Comparison of ENCODE assay signal across 21 cellular contexts in the genomic region with DNA sequence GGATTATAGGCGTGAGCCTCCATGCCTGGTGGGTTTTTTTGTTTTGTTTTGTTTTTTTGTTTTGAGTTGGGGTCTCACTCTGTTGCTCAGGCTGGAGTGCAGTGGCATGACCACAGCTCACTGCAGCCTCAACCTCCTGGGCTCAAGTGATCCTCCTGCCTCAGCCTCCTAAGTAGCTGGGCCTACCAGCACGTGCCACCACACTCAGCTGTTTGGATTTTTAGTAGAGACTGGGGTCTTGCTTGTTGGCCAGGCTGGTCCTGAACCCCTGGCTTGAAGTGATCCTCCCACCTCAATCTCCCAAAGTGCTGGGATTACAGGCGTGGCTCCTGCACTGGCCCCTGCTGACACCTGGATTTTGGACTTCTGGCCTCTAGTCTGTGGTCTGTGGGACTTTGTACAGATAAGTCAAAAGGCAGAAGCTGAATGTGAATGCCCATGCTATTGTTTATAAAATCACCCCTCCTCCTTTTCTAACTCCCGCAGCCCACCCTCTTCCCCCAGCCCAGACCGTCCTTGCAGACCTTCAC. TPM values are rescaled to one million over a fixed set of nuclear protein-coding genes. Genes with fewer than 3 reads are reported as not detected.
DNase-seq lines count a peak whose midpoint lies in the region; ATAC-seq, FAIRE-seq and TF ChIP-seq lines count a peak whose summit lies in the region.
"Had no signal": no experiment of that assay in that cellular context is flagged by ENCODE, and none has a peak within 500 bp of the region (broad histone marks: within the 10 kb centered on the region; RNA-seq: fewer than 3 reads in every experiment).

No MANE protein-coding gene starts in this region.

- H3K27ac ChIP-seq in BLaER1 (no peak overlapping the region), OCI-LY3 (ENCODE audit: low read length) (no peak overlapping the region), GM12878 (ENCODE audit: control insufficient read depth, insufficient read depth) (peak overlapping the region; percentile 92), ascending aorta (no peak overlapping the region)
- no peak overlapping the region for H3K27ac ChIP-seq in CD8-positive, alpha-beta memory T cell (ENCODE audit: low read depth, low read length)
- H3K27ac ChIP-seq: hepatocyte, prostate gland had no signal

- peaks cover 28 to 46% (median 29%) of the 10 kb centered on the region in 3 donors for H3K4me1 Mint-ChIP-seq in CD8-positive, alpha-beta memory T cell
- peaks cover 33% of the 10 kb centered on the region for H3K4me1 Mint-ChIP-seq in activated T-helper 1 cell treated with anti-CD3 and anti-CD28 coated beads, Interleukin-12 subunit alpha, Interleukin-12 subunit beta, Interleukin-2, Interleukin-4 antibody, amounts not matched to agents 30 ng/mL and 10 ng/mL and 1 ng/mL, durations not matched to agents 14 hours and 24 hours and 36 hours (ENCODE audit: low read depth)
- H3K4me1 Mint-ChIP-seq: endodermal cell had no signal

- ATAC-seq in GM12878: no peak
- ATAC-seq: SK-N-SH treated with all-trans-retinoic acid at 6 μM for 48 hours had no signal

- TF ChIP-seq EP300 in GM12878 (IDR thresholded peaks at IDR 0.05; ENCODE audit: borderline replicate concordance in 1 of 2, control insufficient read depth in 1 of 2, low read depth in 2 of 2, low read length in 2 of 2): no peak

- CTCF ChIA-PET in CD8-positive, alpha-beta memory T cell (lab: Charles Lee): interaction anchor here (0.7 to 3.4 kb wide), 7 partner anchors 17 to 730 kb away, joined by 3 to 29 read pairs (median 3); no protein-coding TSS in a partner anchor
- CTCF ChIA-PET in GM12878 (lab: Yijun Ruan, JAX): interaction anchor here (1.0 to 3.4 kb wide), 10 partner anchors 10 to 120 kb away, joined by 3 to 26 read pairs (median 6); no protein-coding TSS in a partner anchor

- H3K4me2 ChIP-seq in BLaER1 (peak overlapping the region; percentile 68), OCI-LY3 (ENCODE audit: low read length) (peak overlapping the region; percentile 95), GM12878 (ENCODE audit: control insufficient read depth, insufficient read depth) (peak overlapping the region; percentile 88)
- H3K4me2 ChIP-seq: hepatocyte, smooth muscle cell had no signal

- RAD21 ChIA-PET in GM12878 (lab: Charles Lee; ENCODE audit: unreplicated experiment): interaction anchor here (1.0 to 2.5 kb wide), 6 partner anchors 16 to 45 kb away, joined by 4 to 10 read pairs (median 7); no protein-coding TSS in a partner anchor

- peak overlapping the region in 5 of 7 donors; percentile 76 to 88 (median 82) for H3K4me3 Mint-ChIP-seq in CD8-positive, alpha-beta memory T cell
- no peak overlapping the region for H3K4me3 Mint-ChIP-seq in activated T-helper 1 cell treated with anti-CD3 and anti-CD28 coated beads, Interleukin-12 subunit alpha, Interleukin-12 subunit beta, Interleukin-2, Interleukin-4 antibody, amounts not matched to agents 30 ng/mL and 10 ng/mL and 1 ng/mL, durations not matched to agents 14 hours and 24 hours and 36 hours
- H3K4me3 Mint-ChIP-seq: endodermal cell had no signal

- H3K36me3 ChIP-seq in BLaER1 (peaks cover 34% of the 10 kb centered on the region), OCI-LY3 (replicated peaks; ENCODE audit: low read depth, low read length) (no peaks in the 10 kb centered on the region), GM12878 (ENCODE audit: control insufficient read depth in 2 of 2, insufficient read depth in 2 of 2, low read length in 1 of 2) (no peaks in the 10 kb centered on the region), ascending aorta (no peaks in the 10 kb centered on the region)
- peaks cover 21% of the 10 kb centered on the region for H3K36me3 ChIP-seq in CD8-positive, alpha-beta memory T cell (ENCODE audit: insufficient read depth, low read length)
- H3K36me3 ChIP-seq: prostate gland had no signal

- H3K27me3 Mint-ChIP-seq in CD8-positive, alpha-beta memory T cell: no peaks in the 10 kb centered on the region
- H3K27me3 Mint-ChIP-seq in activated T-helper 1 cell treated with anti-CD3 and anti-CD28 coated beads, Interleukin-12 subunit alpha, Interleukin-12 subunit beta, Interleukin-2, Interleukin-4 antibody, amounts not matched to agents 30 ng/mL and 10 ng/mL and 1 ng/mL, durations not matched to agents 14 hours and 24 hours and 36 hours (ENCODE audit: insufficient read depth): peaks cover 3% of the 10 kb centered on the region

- H3K9ac ChIP-seq in BLaER1: no peak overlapping the region; the same call in 1 of the 2 replicates
- peak overlapping the region; percentile 62; the same call in 1 of the 2 replicates for H3K9ac ChIP-seq in OCI-LY3 (ENCODE audit: low read length)
- H3K9ac ChIP-seq in GM12878 (ENCODE audit: control insufficient read depth, insufficient read depth, low read length): peak overlapping the region; percentile 77; the same call in 1 of the 2 replicates

- intact Hi-C loops in GM12878 (cut with micrococcal nuclease; ENCODE audit: unreplicated experiment): loop anchor here (1.0 to 2.0 kb wide), 3 partner anchors 17 to 30 kb away; partner anchors contain the start of genes CYBA and MVD
- intact Hi-C loops in posterior vena cava (cut with DNase I): no loop called here
- intact Hi-C loops in ascending aorta (cut with DNase I): no loop called here
- intact Hi-C loops in activated T-helper 1 cell treated with anti-CD3 and anti-CD28 coated beads, Interleukin-12 subunit alpha, Interleukin-12 subunit beta, Interleukin-2, Interleukin-4 antibody, amounts not matched to agents 30 ng/mL and 10 ng/mL and 1 ng/mL, durations not matched to agents 14 hours and 24 hours and 36 hours (cut with micrococcal nuclease): loop anchor here (1.0 kb wide), 1 partner anchor 17 kb away; the partner anchor contains the start of gene MVD

- no peaks in the 10 kb centered on the region for H3K79me2 ChIP-seq in OCI-LY3 (ENCODE audit: low read length)
- H3K79me2 ChIP-seq in GM12878 (ENCODE audit: control insufficient read depth, insufficient read depth, low read length): no peaks in the 10 kb centered on the region; the same call in 1 of the 2 replicates
- H3K79me2 ChIP-seq: hepatocyte had no signal

- in situ Hi-C loops in GM12878 (cut with MboI): no loop called here

- DNase-seq in CD8-positive, alpha-beta memory T cell: no peak
- DNase-seq in GM12878 (ENCODE audit: low read depth, low spot score): no peak
- DNase-seq in superior temporal gyrus (ENCODE audit: extremely low spot score): no peak
- DNase-seq in posterior vena cava (ENCODE audit: low spot score): no peak
- no peak for DNase-seq in ascending aorta (ENCODE audit: low spot score in 2 of 2)
- DNase-seq in activated T-helper 1 cell treated with anti-CD3 and anti-CD28 coated beads, Interleukin-12 subunit alpha, Interleukin-12 subunit beta, Interleukin-2, Interleukin-4 antibody, amounts not matched to agents 30 ng/mL and 10 ng/mL and 1 ng/mL, durations not matched to agents 14 hours and 24 hours and 36 hours (ENCODE audit: low spot score): no peak
- DNase-seq: NCI-H1417 treated with DMSO at 0.1 percent for 48 hours, NCI-H2171 treated with DMSO at 0.1 percent for 48 hours had no signal

- H3K36me3 Mint-ChIP-seq in CD8-positive, alpha-beta memory T cell: peaks cover 0 to 45% (median 0%) of the 10 kb centered on the region in 3 donors
- H3K36me3 Mint-ChIP-seq in activated T-helper 1 cell treated with anti-CD3 and anti-CD28 coated beads, Interleukin-12 subunit alpha, Interleukin-12 subunit beta, Interleukin-2, Interleukin-4 antibody, amounts not matched to agents 30 ng/mL and 10 ng/mL and 1 ng/mL, durations not matched to agents 14 hours and 24 hours and 36 hours (ENCODE audit: low read depth): peaks cover 8% of the 10 kb centered on the region

- H3K27ac Mint-ChIP-seq in CD8-positive, alpha-beta memory T cell: peak overlapping the region; percentile 54 to 98 (median 92)
- H3K27ac Mint-ChIP-seq in activated T-helper 1 cell treated with anti-CD3 and anti-CD28 coated beads, Interleukin-12 subunit alpha, Interleukin-12 subunit beta, Interleukin-2, Interleukin-4 antibody, amounts not matched to agents 30 ng/mL and 10 ng/mL and 1 ng/mL, durations not matched to agents 14 hours and 24 hours and 36 hours: no peak overlapping the region
- H3K27ac Mint-ChIP-seq: endodermal cell had no signal

- SMC1A ChIA-PET in GM12878 (lab: Charles Lee; ENCODE audit: uncharacterized antibody, unreplicated experiment): interaction anchor here (0.8 to 3.1 kb wide), 7 partner anchors 9 to 53 kb away, joined by 3 to 13 read pairs (median 4); partner anchors contain the start of gene MVD

- no peak overlapping the region for H3K4me3 ChIP-seq in BLaER1
- H3K4me3 ChIP-seq in CD8-positive, alpha-beta memory T cell (ENCODE audit: low read length): no peak overlapping the region
- H3K4me3 ChIP-seq in OCI-LY3 (ENCODE audit: low read length): peak overlapping the region; percentile 74
- H3K4me3 ChIP-seq in GM12878: peak overlapping the region; percentile 65
- H3K4me3 ChIP-seq in ascending aorta: no peak overlapping the region
- H3K4me3 ChIP-seq: hepatocyte, prostate gland, smooth muscle cell had no signal

- no peaks in the 10 kb centered on the region; the same call in 1 of the 2 replicates for H3K27me3 ChIP-seq in BLaER1
- no peaks in the 10 kb centered on the region for H3K27me3 ChIP-seq in CD8-positive, alpha-beta memory T cell (ENCODE audit: insufficient read depth, low read length, poor library complexity, severe bottlenecking)
- peaks cover 21% of the 10 kb centered on the region for H3K27me3 ChIP-seq in OCI-LY3 (ENCODE audit: low read depth, low read length)
- no peaks in the 10 kb centered on the region for H3K27me3 ChIP-seq in GM12878 (replicated peaks in 1 of 2; ENCODE audit: control insufficient read depth in 2 of 2, insufficient read depth in 2 of 2, low read length in 1 of 2)
- H3K27me3 ChIP-seq in ascending aorta: peaks cover 13% of the 10 kb centered on the region

- peaks cover 61% of the 10 kb centered on the region for H3K4me1 ChIP-seq in BLaER1
- peaks cover 43% of the 10 kb centered on the region for H3K4me1 ChIP-seq in CD8-positive, alpha-beta memory T cell (ENCODE audit: insufficient read depth, low read length)
- peaks cover 39% of the 10 kb centered on the region for H3K4me1 ChIP-seq in OCI-LY3 (ENCODE audit: low read length)
- peaks cover 37% of the 10 kb centered on the region for H3K4me1 ChIP-seq in GM12878 (ENCODE audit: control insufficient read depth, insufficient read depth, low read length)
- peaks cover 2 to 3% of the 10 kb centered on the region in 2 donors for H3K4me1 ChIP-seq in ascending aorta

- no peak for TF ChIP-seq RAD21 in GM12878 (IDR thresholded peaks at IDR 0.05; ENCODE audit: insufficient read depth, low read depth, low read length)

- no peaks in the 10 kb centered on the region for H3K9me3 ChIP-seq in BLaER1
- H3K9me3 ChIP-seq in CD8-positive, alpha-beta memory T cell (ENCODE audit: low read length): no peaks in the 10 kb centered on the region
- no peaks in the 10 kb centered on the region for H3K9me3 ChIP-seq in OCI-LY3 (ENCODE audit: insufficient read depth, low read length)
- no peaks in the 10 kb centered on the region for H3K9me3 ChIP-seq in GM12878 (replicated peaks; ENCODE audit: control insufficient read depth, insufficient read depth, low read length)
- H3K9me3 ChIP-seq in ascending aorta: no peaks in the 10 kb centered on the region
- H3K9me3 ChIP-seq: prostate gland had no signal

- FAIRE-seq in GM12878 (lab: Jason Lieb, UNC): no peak
- FAIRE-seq: keratinocyte, RCC 7860, TTC549 had no signal

- H2AFZ ChIP-seq in OCI-LY3 (ENCODE audit: low read depth, low read length): no peak overlapping the region
- peak overlapping the region; percentile 44; the same call in 1 of the 2 replicates for H2AFZ ChIP-seq in GM12878 (ENCODE audit: control insufficient read depth, low read depth, low read length)
- H2AFZ ChIP-seq: hepatocyte had no signal

- H4K20me1 ChIP-seq in BLaER1 (no peaks in the 10 kb centered on the region), OCI-LY3 (ENCODE audit: insufficient read depth, low read length) (no peaks in the 10 kb centered on the region), GM12878 (ENCODE audit: control insufficient read depth, insufficient read depth) (no peaks in the 10 kb centered on the region)

- POLR2A ChIA-PET in CD8-positive, alpha-beta memory T cell (lab: Charles Lee): interaction anchor here (0.6 to 2.2 kb wide), 6 partner anchors 25 to 60 kb away, joined by 3 to 9 read pairs (median 6); no protein-coding TSS in a partner anchor
- POLR2A ChIA-PET in GM12878 (lab: Charles Lee): interaction anchor here (0.7 to 2.5 kb wide), 7 partner anchors 9 to 110 kb away, joined by 3 to 12 read pairs (median 6); partner anchors contain the start of genes CYBA, MVD and ZC3H18

- TF ChIP-seq POLR2A in GM12878 (IDR thresholded peaks at IDR 0.05; ENCODE audit: low read depth, low read length): no peak

- BruUV-seq in GM12878 (replicated peaks; lab: Mats Ljungman, UMichigan): no TSS peak

- no peak for TF ChIP-seq CTCF in OCI-LY3 (IDR thresholded peaks at IDR 0.05; ENCODE audit: low read depth, low read length)
- TF ChIP-seq CTCF in GM12878 (IDR thresholded peaks at IDR 0.05 in 2 of 3, conservative IDR thresholded peaks at IDR 0.05 in 1 of 3; ENCODE audit: control insufficient read depth in 2 of 3, extremely low read depth in 1 of 3, insufficient read depth in 1 of 3, low read depth in 3 of 3, low read length in 3 of 3): no peak
- no peak for TF ChIP-seq CTCF in ascending aorta (IDR thresholded peaks at IDR 0.05)

- no peaks in the 10 kb centered on the region for H3K9me3 Mint-ChIP-seq in CD8-positive, alpha-beta memory T cell
- no peaks in the 10 kb centered on the region for H3K9me3 Mint-ChIP-seq in activated T-helper 1 cell treated with anti-CD3 and anti-CD28 coated beads, Interleukin-12 subunit alpha, Interleukin-12 subunit beta, Interleukin-2, Interleukin-4 antibody, amounts not matched to agents 30 ng/mL and 10 ng/mL and 1 ng/mL, durations not matched to agents 14 hours and 24 hours and 36 hours
- H3K9me3 Mint-ChIP-seq: activated T-helper 2 cell treated with anti-CD3 and anti-CD28 coated beads, Interferon-gamma antibody, Interleukin-2, Interleukin-4, amounts not matched to agents 10 μg/mL and 5 μg/mL and 100 μg/mL, durations not matched to agents 14 hours and 24 hours and 36 hours; endodermal cell had no signal

- WGBS in GM12878 (ENCODE audit: insufficient coverage, insufficient replicate concordance, low lambda C conversion rate, missing lambda C conversion rate): 76% methylated on average over 5 of the region's 5 CpGs

RNA-seq across cellular contexts. Expression of gene SNAI3, which starts 5.7 kb away (rescaled TPM):
- 1 to 10 TPM; 2.2 to 2.8 TPM for total RNA-seq in CD8-positive, alpha-beta memory T cell
- 13.5 TPM for polyA plus RNA-seq in CD8-positive, alpha-beta memory T cell
- total RNA-seq in GM12878 (2013; cell fraction: nucleolus; rRNA removed): 2.4 and 3.1 TPM in 2 replicates
- total RNA-seq in GM12878 (2014; rRNA removed) (4.7 and 6.5 TPM in 2 replicates), GM12878 (2014; rRNA removed; fragmentation: Illumina TruSeq; extraction: Trizol) (1.2 and 1.7 TPM in 2 replicates), GM12878 (2021) (5.7 and 7.4 TPM in 2 replicates), posterior vena cava (under 1 TPM; 0.43 to 0.56 TPM), ascending aorta (not detected)
- polyA plus RNA-seq in GM12878 (2011; ENCODE audit: low read depth): 1.5 TPM
- polyA plus RNA-seq in GM12878 (2011; rRNA removed) (0.53 and 1.5 TPM in 2 replicates), GM12878 (2014; fragmentation: Illumina TruSeq; extraction: Trizol) (0.10 and 1.4 TPM in 2 replicates), GM12878 (2014; fragmentation: Nextera tagmentation; extraction: Ambion mirVana) (under 1 TPM; 0.21 to 0.26 TPM), GM12878 (2014; rRNA removed) (4.3 and 6.6 TPM in 2 replicates), GM12878 (2016; fragmentation: Nextera tagmentation; extraction: Ambion mirVana) (1 to 10 TPM; 6.2 to 7.1 TPM)
- 2.0 and 3.2 TPM in 2 replicates for polyA plus RNA-seq in GM12878 (2011; cell fraction: cytosol; rRNA removed)
- polyA plus RNA-seq in GM12878 (2011; cell fraction: nucleus; rRNA removed): 4.2 TPM in 2 replicates
- polyA plus RNA-seq in GM12878 (2012): 2.6 and 2.8 TPM in 2 replicates
- polyA minus RNA-seq in GM12878 (2011; rRNA and poly(A)+ RNA removed): 1.1 and 2.2 TPM in 2 replicates
- polyA minus RNA-seq in GM12878 (2011; cell fraction: cytosol; rRNA and poly(A)+ RNA removed): 2.3 and 2.4 TPM in 2 replicates
- 0.97 and 2.1 TPM in 2 replicates for polyA minus RNA-seq in GM12878 (2011; cell fraction: nucleus; rRNA and poly(A)+ RNA removed)
- total RNA-seq in activated T-helper 1 cell treated with anti-CD3 and anti-CD28 coated beads, Interleukin-12 subunit alpha, Interleukin-12 subunit beta, Interleukin-2, Interleukin-4 antibody, amounts not matched to agents 30 ng/mL and 10 ng/mL and 1 ng/mL, durations not matched to agents 14 hours and 24 hours and 36 hours: 1.8 and 2.4 TPM in 2 replicates
- total RNA-seq: cerebellum, mammary epithelial cell had no signal
- polyA plus RNA-seq: keratinocyte had no signal

RNA-seq across cellular contexts. Expression of gene MVD, which starts 17.7 kb away (rescaled TPM):
- total RNA-seq in CD8-positive, alpha-beta memory T cell: 10 to 100 TPM; 58.0 to 59.7 TPM
- 25.6 TPM for polyA plus RNA-seq in CD8-positive, alpha-beta memory T cell
- total RNA-seq in GM12878 (2013; cell fraction: nucleolus; rRNA removed): 81.8 and 88.4 TPM in 2 replicates
- 101 and 104 TPM in 2 replicates for total RNA-seq in GM12878 (2014; rRNA removed)
- total RNA-seq in GM12878 (2014; rRNA removed; fragmentation: Illumina TruSeq; extraction: Trizol): 45.0 and 50.0 TPM in 2 replicates
- total RNA-seq in GM12878 (2021): 132 and 147 TPM in 2 replicates
- 21.0 TPM for polyA plus RNA-seq in GM12878 (2011; ENCODE audit: low read depth)
- 15.5 and 41.4 TPM in 2 replicates for polyA plus RNA-seq in GM12878 (2011; rRNA removed)
- 53.9 and 79.5 TPM in 2 replicates for polyA plus RNA-seq in GM12878 (2011; cell fraction: cytosol; rRNA removed)
- 293 and 318 TPM in 2 replicates for polyA plus RNA-seq in GM12878 (2011; cell fraction: nucleus; rRNA removed)
- polyA plus RNA-seq in GM12878 (2012): 91.8 and 107 TPM in 2 replicates
- polyA plus RNA-seq in GM12878 (2014; fragmentation: Illumina TruSeq; extraction: Trizol): 8.4 and 28.9 TPM in 2 replicates
- polyA plus RNA-seq in GM12878 (2014; fragmentation: Nextera tagmentation; extraction: Ambion mirVana): 1 to 10 TPM; 5.0 to 6.8 TPM
- polyA plus RNA-seq in GM12878 (2014; rRNA removed): 80.1 and 95.9 TPM in 2 replicates
- 10 to 100 TPM; 80.5 to 85.4 TPM for polyA plus RNA-seq in GM12878 (2016; fragmentation: Nextera tagmentation; extraction: Ambion mirVana)
- polyA minus RNA-seq in GM12878 (2011; rRNA and poly(A)+ RNA removed): 18.5 and 44.7 TPM in 2 replicates
- polyA minus RNA-seq in GM12878 (2011; cell fraction: cytosol; rRNA and poly(A)+ RNA removed): 25.0 and 33.1 TPM in 2 replicates
- 39.9 and 52.2 TPM in 2 replicates for polyA minus RNA-seq in GM12878 (2011; cell fraction: nucleus; rRNA and poly(A)+ RNA removed)
- 10 to 100 TPM; 21.6 to 22.6 TPM for total RNA-seq in posterior vena cava
- total RNA-seq in ascending aorta: 72.9 TPM
- total RNA-seq in activated T-helper 1 cell treated with anti-CD3 and anti-CD28 coated beads, Interleukin-12 subunit alpha, Interleukin-12 subunit beta, Interleukin-2, Interleukin-4 antibody, amounts not matched to agents 30 ng/mL and 10 ng/mL and 1 ng/mL, durations not matched to agents 14 hours and 24 hours and 36 hours: 88.8 and 90.0 TPM in 2 replicates

RNA-seq across cellular contexts. Expression of gene RNF166, which starts 25.6 kb away (rescaled TPM):
- total RNA-seq in CD8-positive, alpha-beta memory T cell: 10 to 100 TPM; 51.7 to 56.2 TPM
- 122 TPM for polyA plus RNA-seq in CD8-positive, alpha-beta memory T cell
- 28.0 and 31.3 TPM in 2 replicates for total RNA-seq in GM12878 (2013; cell fraction: nucleolus; rRNA removed)
- 23.3 and 26.4 TPM in 2 replicates for total RNA-seq in GM12878 (2014; rRNA removed)
- 5.2 and 6.4 TPM in 2 replicates for total RNA-seq in GM12878 (2014; rRNA removed; fragmentation: Illumina TruSeq; extraction: Trizol)
- 24.5 and 29.8 TPM in 2 replicates for total RNA-seq in GM12878 (2021)
- polyA plus RNA-seq in GM12878 (2011; ENCODE audit: low read depth): 4.3 TPM
- 4.8 and 8.3 TPM in 2 replicates for polyA plus RNA-seq in GM12878 (2011; rRNA removed)
- 10.1 and 17.1 TPM in 2 replicates for polyA plus RNA-seq in GM12878 (2011; cell fraction: cytosol; rRNA removed)
- 112 and 135 TPM in 2 replicates for polyA plus RNA-seq in GM12878 (2011; cell fraction: nucleus; rRNA removed)
- 10.8 and 13.5 TPM in 2 replicates for polyA plus RNA-seq in GM12878 (2012)
- 1.7 and 5.3 TPM in 2 replicates for polyA plus RNA-seq in GM12878 (2014; fragmentation: Illumina TruSeq; extraction: Trizol)
- 1 to 10 TPM in 1 of 2 experiments, under 1 TPM in 1; 0.48 to 1.3 TPM for polyA plus RNA-seq in GM12878 (2014; fragmentation: Nextera tagmentation; extraction: Ambion mirVana)
- 32.8 and 35.2 TPM in 2 replicates for polyA plus RNA-seq in GM12878 (2014; rRNA removed)
- 10 to 100 TPM; 15.8 to 16.5 TPM for polyA plus RNA-seq in GM12878 (2016; fragmentation: Nextera tagmentation; extraction: Ambion mirVana)
- 4.8 and 16.4 TPM in 2 replicates for polyA minus RNA-seq in GM12878 (2011; rRNA and poly(A)+ RNA removed)
- polyA minus RNA-seq in GM12878 (2011; cell fraction: cytosol; rRNA and poly(A)+ RNA removed): 9.6 and 9.8 TPM in 2 replicates
- polyA minus RNA-seq in GM12878 (2011; cell fraction: nucleus; rRNA and poly(A)+ RNA removed): 22.8 and 28.5 TPM in 2 replicates
- total RNA-seq in posterior vena cava: 10 to 100 TPM; 16.8 to 19.0 TPM
- total RNA-seq in ascending aorta: 44.3 TPM
- total RNA-seq in activated T-helper 1 cell treated with anti-CD3 and anti-CD28 coated beads, Interleukin-12 subunit alpha, Interleukin-12 subunit beta, Interleukin-2, Interleukin-4 antibody, amounts not matched to agents 30 ng/mL and 10 ng/mL and 1 ng/mL, durations not matched to agents 14 hours and 24 hours and 36 hours: 42.4 and 45.0 TPM in 2 replicates

RNA-seq across cellular contexts. Expression of gene CTU2, which starts 25.7 kb away (rescaled TPM):
- total RNA-seq in CD8-positive, alpha-beta memory T cell: 10 to 100 TPM; 68.6 to 69.0 TPM
- 21.6 TPM for polyA plus RNA-seq in CD8-positive, alpha-beta memory T cell
- total RNA-seq in GM12878 (2013; cell fraction: nucleolus; rRNA removed): 16.7 and 18.4 TPM in 2 replicates
- total RNA-seq in GM12878 (2014; rRNA removed): 17.8 and 23.3 TPM in 2 replicates
- 11.0 and 12.2 TPM in 2 replicates for total RNA-seq in GM12878 (2014; rRNA removed; fragmentation: Illumina TruSeq; extraction: Trizol)
- total RNA-seq in GM12878 (2021): 44.5 and 48.5 TPM in 2 replicates
- polyA plus RNA-seq in GM12878 (2011; ENCODE audit: low read depth): 12.3 TPM
- 6.8 and 13.2 TPM in 2 replicates for polyA plus RNA-seq in GM12878 (2011; rRNA removed)
- polyA plus RNA-seq in GM12878 (2011; cell fraction: cytosol; rRNA removed): 20.3 and 30.6 TPM in 2 replicates
- 47.9 and 63.5 TPM in 2 replicates for polyA plus RNA-seq in GM12878 (2011; cell fraction: nucleus; rRNA removed)
- 12.7 and 17.5 TPM in 2 replicates for polyA plus RNA-seq in GM12878 (2012)
- polyA plus RNA-seq in GM12878 (2014; fragmentation: Illumina TruSeq; extraction: Trizol): 1.5 and 5.6 TPM in 2 replicates
- 1 to 10 TPM in 1 of 2 experiments, under 1 TPM in 1; 0.32 to 4.0 TPM for polyA plus RNA-seq in GM12878 (2014; fragmentation: Nextera tagmentation; extraction: Ambion mirVana)
- polyA plus RNA-seq in GM12878 (2014; rRNA removed): 31.2 and 38.9 TPM in 2 replicates
- 10 to 100 TPM; 33.2 to 43.4 TPM for polyA plus RNA-seq in GM12878 (2016; fragmentation: Nextera tagmentation; extraction: Ambion mirVana)
- 6.7 and 19.8 TPM in 2 replicates for polyA minus RNA-seq in GM12878 (2011; rRNA and poly(A)+ RNA removed)
- polyA minus RNA-seq in GM12878 (2011; cell fraction: cytosol; rRNA and poly(A)+ RNA removed): 14.7 and 16.6 TPM in 2 replicates
- 15.8 and 23.2 TPM in 2 replicates for polyA minus RNA-seq in GM12878 (2011; cell fraction: nucleus; rRNA and poly(A)+ RNA removed)
- total RNA-seq in posterior vena cava: 10 to 100 TPM; 17.2 to 20.4 TPM
- total RNA-seq in ascending aorta: 4.2 TPM
- 66.3 and 74.7 TPM in 2 replicates for total RNA-seq in activated T-helper 1 cell treated with anti-CD3 and anti-CD28 coated beads, Interleukin-12 subunit alpha, Interleukin-12 subunit beta, Interleukin-2, Interleukin-4 antibody, amounts not matched to agents 30 ng/mL and 10 ng/mL and 1 ng/mL, durations not matched to agents 14 hours and 24 hours and 36 hours

RNA-seq across cellular contexts. Expression of gene CYBA, which starts 29.8 kb away (rescaled TPM):
- 100 to 1,000 TPM; 208 to 237 TPM for total RNA-seq in CD8-positive, alpha-beta memory T cell
- polyA plus RNA-seq in CD8-positive, alpha-beta memory T cell: 1,129 TPM
- total RNA-seq in GM12878 (2013; cell fraction: nucleolus; rRNA removed): 178 and 189 TPM in 2 replicates
- total RNA-seq in GM12878 (2014; rRNA removed) (531 and 598 TPM in 2 replicates), GM12878 (2014; rRNA removed; fragmentation: Illumina TruSeq; extraction: Trizol) (114 and 132 TPM in 2 replicates), GM12878 (2021) (373 and 384 TPM in 2 replicates), posterior vena cava (100 to 1,000 TPM in 1 of 2 donors, 10 to 100 TPM in 1; 71.4 to 168 TPM), ascending aorta (361 TPM)
- 92.9 TPM for polyA plus RNA-seq in GM12878 (2011; ENCODE audit: low read depth)
- polyA plus RNA-seq in GM12878 (2011; rRNA removed) (29.3 and 78.7 TPM in 2 replicates), GM12878 (2014; fragmentation: Illumina TruSeq; extraction: Trizol) (7.9 and 53.2 TPM in 2 replicates), GM12878 (2014; fragmentation: Nextera tagmentation; extraction: Ambion mirVana) (under 1 TPM; 0.55 to 0.66 TPM), GM12878 (2014; rRNA removed) (551 and 668 TPM in 2 replicates), GM12878 (2016; fragmentation: Nextera tagmentation; extraction: Ambion mirVana) (100 to 1,000 TPM; 462 to 477 TPM)
- polyA plus RNA-seq in GM12878 (2011; cell fraction: cytosol; rRNA removed): 257 and 379 TPM in 2 replicates
- 417 and 477 TPM in 2 replicates for polyA plus RNA-seq in GM12878 (2011; cell fraction: nucleus; rRNA removed)
- 413 and 478 TPM in 2 replicates for polyA plus RNA-seq in GM12878 (2012)
- 55.5 and 207 TPM in 2 replicates for polyA minus RNA-seq in GM12878 (2011; rRNA and poly(A)+ RNA removed)
- 88.6 and 114 TPM in 2 replicates for polyA minus RNA-seq in GM12878 (2011; cell fraction: cytosol; rRNA and poly(A)+ RNA removed)
- 55.1 and 94.4 TPM in 2 replicates for polyA minus RNA-seq in GM12878 (2011; cell fraction: nucleus; rRNA and poly(A)+ RNA removed)
- total RNA-seq in activated T-helper 1 cell treated with anti-CD3 and anti-CD28 coated beads, Interleukin-12 subunit alpha, Interleukin-12 subunit beta, Interleukin-2, Interleukin-4 antibody, amounts not matched to agents 30 ng/mL and 10 ng/mL and 1 ng/mL, durations not matched to agents 14 hours and 24 hours and 36 hours: 218 and 219 TPM in 2 replicates

Comparison
In these comparisons a context has a peak if more than half of its experiments do, and no peak if none do; other contexts are left out.
1. H3K4me3 ChIP-seq: peak in OCI-LY3 (single experiment) and GM12878 (single experiment); none in BLaER1 (single experiment), CD8-positive, alpha-beta memory T cell (single experiment) and ascending aorta (0 of 2).
2. intact Hi-C loops: an anchor here in GM12878 (1.0 to 2.0 kb wide) and activated T-helper 1 cell treated with anti-CD3 and anti-CD28 coated beads, Interleukin-12 subunit alpha, Interleukin-12 subunit beta, Interleukin-2, Interleukin-4 antibody, amounts not matched to agents 30 ng/mL and 10 ng/mL and 1 ng/mL, durations not matched to agents 14 hours and 24 hours and 36 hours (1.0 kb wide); none called in posterior vena cava and ascending aorta.
3. Peak in every context shown above with its lines, with median percentiles within 50 percentile points of each other: H3K4me2 ChIP-seq.